10 cellular contexts compared by ENCODE assay signal in the genomic region with DNA sequence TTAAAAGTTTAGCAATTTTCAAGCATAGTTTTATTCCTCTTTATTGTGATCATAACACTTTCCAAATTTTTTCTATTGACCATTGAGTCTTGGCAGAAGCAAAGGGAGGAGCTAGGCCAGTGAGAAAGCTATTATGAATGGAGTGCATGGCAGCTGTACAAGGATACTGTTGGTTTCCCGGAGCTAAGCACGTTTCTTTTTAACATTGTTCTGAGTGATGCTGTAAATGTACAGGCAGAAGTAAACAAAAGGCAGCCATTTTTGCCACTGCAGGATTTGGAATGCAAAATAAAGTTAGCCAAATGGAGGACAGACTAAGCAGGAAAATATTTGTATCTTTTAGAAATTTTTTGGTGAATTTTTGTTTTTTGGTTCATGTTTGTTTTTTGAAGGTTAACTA. TPM values are rescaled to one million over a fixed set of nuclear protein-coding genes. Genes with fewer than 3 reads are reported as not detected.
DNase-seq lines count a peak whose midpoint lies in the region; ATAC-seq and TF ChIP-seq lines count a peak whose summit lies in the region.
"Had no signal": no experiment of that assay in that cellular context is flagged by ENCODE, and none has a peak within 500 bp of the region (broad histone marks: within the 10 kb centered on the region; RNA-seq: fewer than 3 reads in every experiment).

No MANE protein-coding gene starts in this region.

- H3K27ac ChIP-seq in VCaP = peak overlapping the region; percentile 44
- H3K27ac ChIP-seq: cardiac muscle cell had no signal

- ATAC-seq in GM21360 (IDR thresholded peaks at IDR 0.05; ENCODE audit: unreplicated experiment) (no peak), GM21381 (IDR thresholded peaks at IDR 0.05; ENCODE audit: unreplicated experiment) (no peak), GM21786 (IDR thresholded peaks at IDR 0.05; ENCODE audit: unreplicated experiment) (no peak)

- no peak for TF ChIP-seq CTCF in VCaP (conservative IDR thresholded peaks at IDR 0.05)

- DNase-seq in AG08395 (ENCODE audit: low spot score) (peak; percentile 62), M059J (ENCODE audit: low read depth) (peak; percentile 56), inferior parietal cortex (ENCODE audit: extremely low spot score) (peak; percentile 39), 8988T (no peak)

RNA-seq across cellular contexts. Expression of gene CBL, which starts 16.2 kb away (rescaled TPM):
- 9.0 and 18.8 TPM in 2 replicates for total RNA-seq in M059J (2014; rRNA removed; shearing (Covaris generic))

RNA-seq across cellular contexts. Expression of gene NHERF4, which starts 37.0 kb away (rescaled TPM):
- total RNA-seq in M059J (2014; rRNA removed; shearing (Covaris generic)) = not detected in 2 replicates
- total RNA-seq: Daoy had no signal

RNA-seq across cellular contexts. Expression of gene NLRX1, which starts 53.8 kb away (rescaled TPM):
- 15.9 and 16.8 TPM in 2 replicates for total RNA-seq in M059J (2014; rRNA removed; shearing (Covaris generic))
